Comparison of ENCODE assay signal across 18 cellular contexts in the genomic region with DNA sequence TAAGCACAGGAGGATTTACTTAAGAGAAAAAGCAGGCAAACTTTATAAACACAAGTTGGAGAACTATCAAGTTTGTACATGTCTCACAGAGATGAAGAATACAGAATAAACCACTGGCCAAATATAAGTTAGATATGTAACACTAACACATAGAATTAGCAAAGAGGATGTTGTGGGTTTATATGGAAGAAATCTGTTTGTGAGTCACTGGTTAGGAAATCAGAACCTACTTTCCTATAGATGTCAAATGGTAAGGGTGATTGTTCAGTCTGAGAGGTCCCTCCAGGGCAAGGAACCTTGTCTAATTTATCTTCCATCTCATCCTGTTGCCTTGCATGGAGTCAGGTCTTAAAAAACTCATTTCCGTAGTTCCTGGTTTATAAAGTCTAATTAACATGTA. TPM values are rescaled to one million over a fixed set of nuclear protein-coding genes. Genes with fewer than 3 reads are reported as not detected.
DNase-seq lines count a peak whose midpoint lies in the region; ATAC-seq, FAIRE-seq and TF ChIP-seq lines count a peak whose summit lies in the region.
"Had no signal": no experiment of that assay in that cellular context is flagged by ENCODE, and none has a peak within 500 bp of the region (broad histone marks: within the 10 kb centered on the region; RNA-seq: fewer than 3 reads in every experiment).

No MANE protein-coding gene starts in this region.

- peak; percentile 12 for DNase-seq in stimulated activated CD4-positive, alpha-beta T cell treated with anti-CD3 and anti-CD28 coated beads, Interleukin-15, amount 100 ng/mL, for 24 hours
- no peak for DNase-seq in stimulated activated CD4-positive, alpha-beta T cell treated with anti-CD3 and anti-CD28 coated beads, Interleukin-2, amount 100 ng/mL, for 48 hours
- DNase-seq in OCI-M1 (lab: John Stamatoyannopoulos, UW) = peak; percentile 42
- peak; percentile 97 for DNase-seq in bronchial epithelial cell (ENCODE audit: low read depth)
- no peak for DNase-seq in NCI-H2107 treated with DMSO at 0.1 percent for 48 hours (lab: John Stamatoyannopoulos, UW; ENCODE audit: unreplicated experiment)
- no peak for DNase-seq in NCI-H1436 (lab: John Stamatoyannopoulos, UW)
- DNase-seq: activated CD8-positive, alpha-beta memory T cell treated with anti-CD3 and anti-CD28 coated beads, Interleukin-2, amount 50 U/mL, for 48 hours; amygdala; DMS79; left cardiac atrium; naive B cell; NCI-H1436 treated with DMSO at 0.1 percent for 48 hours; NCI-H524; psoas muscle; tibial artery had no signal

- H3K36me3 ChIP-seq in bronchial epithelial cell (ENCODE audit: control insufficient read depth, insufficient read depth, low read length) = no peaks in the 10 kb centered on the region
- H3K36me3 ChIP-seq: tibial artery had no signal

- H3K27me3 ChIP-seq in bronchial epithelial cell (ENCODE audit: control insufficient read depth, insufficient read depth, low read length) = no peaks in the 10 kb centered on the region

- ATAC-seq in GM19324 (IDR thresholded peaks at IDR 0.05; ENCODE audit: low FRiP score, unreplicated experiment) (no peak), HG03460 (IDR thresholded peaks at IDR 0.05; ENCODE audit: unreplicated experiment) (no peak)
- ATAC-seq: left cardiac atrium, psoas muscle had no signal

- no peak for TF ChIP-seq CTCF in bronchial epithelial cell (IDR thresholded peaks at IDR 0.05; ENCODE audit: insufficient read depth, low read length, severe bottlenecking)

- FAIRE-seq in bronchial epithelial cell (lab: Jason Lieb, UNC) = no peak
- FAIRE-seq: colon had no signal

- H3K4me3 ChIP-seq in bronchial epithelial cell (ENCODE audit: low read depth, low read length) = no peak overlapping the region
- H3K4me3 ChIP-seq: psoas muscle, tibial artery had no signal

RNA-seq across cellular contexts. Expression of a gene that starts 14.8 kb away (rescaled TPM):
- under 0.01 TPM in 1 of 2 replicates, not detected in the other for total RNA-seq in bronchial epithelial cell

RNA-seq across cellular contexts. Expression of a gene that starts 23.9 kb away (rescaled TPM):
- not detected in 2 replicates for total RNA-seq in bronchial epithelial cell

RNA-seq across cellular contexts. Expression of a gene that starts 36.5 kb away (rescaled TPM):
- total RNA-seq in bronchial epithelial cell = 0.13 TPM in 1 of 2 replicates, not detected in the other

RNA-seq across cellular contexts. Expression of a gene that starts 52.4 kb away (rescaled TPM):
- total RNA-seq in bronchial epithelial cell = not detected in 2 replicates

Comparison
In these comparisons a context has a peak if more than half of its experiments do, and no peak if none do; other contexts are left out.
1. DNase-seq: peak in stimulated activated CD4-positive, alpha-beta T cell treated with anti-CD3 and anti-CD28 coated beads, Interleukin-15, amount 100 ng/mL, for 24 hours (single experiment), OCI-M1 (single experiment) and bronchial epithelial cell (single experiment); none in stimulated activated CD4-positive, alpha-beta T cell treated with anti-CD3 and anti-CD28 coated beads, Interleukin-2, amount 100 ng/mL, for 48 hours (0 of 2), NCI-H2107 treated with DMSO at 0.1 percent for 48 hours (single experiment) and NCI-H1436 (single experiment).